22 cellular contexts compared by ENCODE assay signal in the genomic region with DNA sequence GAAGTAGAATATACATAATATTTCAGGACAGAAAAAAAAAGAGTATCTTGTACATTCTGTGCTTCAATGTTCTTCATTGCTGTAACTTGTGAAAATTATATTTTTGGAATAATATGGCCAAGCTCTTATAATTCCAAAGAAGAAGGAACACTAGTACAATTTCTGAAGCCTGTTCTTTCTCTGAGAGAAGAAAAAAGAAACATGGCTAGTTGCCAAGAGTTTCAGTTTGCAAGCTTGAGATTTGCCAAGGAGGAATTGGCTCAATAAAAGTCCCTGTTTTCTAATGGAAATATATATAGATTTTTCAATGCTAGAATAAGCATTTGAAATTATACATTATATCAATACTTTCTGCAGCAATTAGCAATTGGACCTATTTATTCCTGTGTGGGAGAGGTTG.
A peak's percentile ranks its signal among the peaks of the same experiment; 100 is the strongest.
DNase-seq lines count a peak whose midpoint lies in the region; ATAC-seq and TF ChIP-seq lines count a peak whose summit lies in the region.
"Had no signal": no experiment of that assay in that cellular context is flagged by ENCODE, and none has a peak within 500 bp of the region (broad histone marks: within the 10 kb centered on the region; RNA-seq: fewer than 3 reads in every experiment).

No MANE protein-coding gene starts in this region.

- peak overlapping the region; percentile 17; the same call in 1 of the 2 replicates for H3K4me3 ChIP-seq in OCI-LY3 (ENCODE audit: low read length)
- H3K4me3 ChIP-seq in fibroblast of pulmonary artery (replicated peaks; ENCODE audit: low read depth, low read length), result no peak overlapping the region
- H3K4me3 ChIP-seq: A549, lung, upper lobe of right lung had no signal

- intact Hi-C loops in activated T-helper 1 cell treated with anti-CD3 and anti-CD28 coated beads, Interleukin-12 subunit alpha, Interleukin-12 subunit beta, Interleukin-2, Interleukin-4 antibody, amounts not matched to agents 30 ng/mL and 10 ng/mL and 1 ng/mL, durations not matched to agents 14 hours and 24 hours and 36 hours (cut with micrococcal nuclease), result no loop called here

- H3K4me2 ChIP-seq in OCI-LY3 (ENCODE audit: low read length), result peak overlapping the region; percentile 59
- H3K4me2 ChIP-seq: A549 had no signal

- H3K4me1 Mint-ChIP-seq in activated T-helper 1 cell treated with anti-CD3 and anti-CD28 coated beads, Interleukin-12 subunit alpha, Interleukin-12 subunit beta, Interleukin-2, Interleukin-4 antibody, amounts not matched to agents 30 ng/mL and 10 ng/mL and 1 ng/mL, durations not matched to agents 14 hours and 24 hours and 36 hours (ENCODE audit: low read depth), result no peaks in the 10 kb centered on the region
- H3K4me1 Mint-ChIP-seq: CD4-positive, CD25-positive, alpha-beta regulatory T cell had no signal

- peaks cover 33% of the 10 kb centered on the region for H3K4me1 ChIP-seq in OCI-LY3 (ENCODE audit: low read length)
- H3K4me1 ChIP-seq: A549, upper lobe of right lung had no signal

- H3K36me3 ChIP-seq in OCI-LY3 (replicated peaks; ENCODE audit: low read depth, low read length), result no peaks in the 10 kb centered on the region
- H3K36me3 ChIP-seq: upper lobe of right lung had no signal

- H2AFZ ChIP-seq in OCI-LY3 (ENCODE audit: low read depth, low read length), result no peak overlapping the region

- no peak for ATAC-seq in GM18907 (IDR thresholded peaks at IDR 0.05; ENCODE audit: unreplicated experiment)
- ATAC-seq: A549, upper lobe of right lung had no signal

- H3K27me3 Mint-ChIP-seq in activated T-helper 1 cell treated with anti-CD3 and anti-CD28 coated beads, Interleukin-12 subunit alpha, Interleukin-12 subunit beta, Interleukin-2, Interleukin-4 antibody, amounts not matched to agents 30 ng/mL and 10 ng/mL and 1 ng/mL, durations not matched to agents 14 hours and 24 hours and 36 hours (ENCODE audit: insufficient read depth), result no peaks in the 10 kb centered on the region
- H3K27me3 Mint-ChIP-seq: activated naive CD8-positive, alpha-beta T cell; CD4-positive, CD25-positive, alpha-beta regulatory T cell had no signal

- H3K9me3 Mint-ChIP-seq in activated T-helper 1 cell treated with anti-CD3 and anti-CD28 coated beads, Interleukin-12 subunit alpha, Interleukin-12 subunit beta, Interleukin-2, Interleukin-4 antibody, amounts not matched to agents 30 ng/mL and 10 ng/mL and 1 ng/mL, durations not matched to agents 14 hours and 24 hours and 36 hours, result no peaks in the 10 kb centered on the region
- H3K9me3 Mint-ChIP-seq: nephron had no signal

- no peak for TF ChIP-seq CTCF in OCI-LY3 (IDR thresholded peaks at IDR 0.05; ENCODE audit: low read depth, low read length)
- TF ChIP-seq CTCF in fibroblast of pulmonary artery (IDR thresholded peaks at IDR 0.05; ENCODE audit: low read length, missing control alignments), result no peak

- H3K27ac Mint-ChIP-seq in activated T-helper 1 cell treated with anti-CD3 and anti-CD28 coated beads, Interleukin-12 subunit alpha, Interleukin-12 subunit beta, Interleukin-2, Interleukin-4 antibody, amounts not matched to agents 30 ng/mL and 10 ng/mL and 1 ng/mL, durations not matched to agents 14 hours and 24 hours and 36 hours, result no peak overlapping the region
- H3K27ac Mint-ChIP-seq: activated naive CD8-positive, alpha-beta T cell; CD4-positive, CD25-positive, alpha-beta regulatory T cell had no signal

- H4K20me1 ChIP-seq in OCI-LY3 (ENCODE audit: insufficient read depth, low read length), result no peaks in the 10 kb centered on the region

- H3K79me2 ChIP-seq in OCI-LY3 (ENCODE audit: low read length), result no peaks in the 10 kb centered on the region

- no peaks in the 10 kb centered on the region for H3K27me3 ChIP-seq in OCI-LY3 (ENCODE audit: low read depth, low read length)
- H3K27me3 ChIP-seq: upper lobe of right lung had no signal

- no peak overlapping the region for H3K4me3 Mint-ChIP-seq in activated T-helper 1 cell treated with anti-CD3 and anti-CD28 coated beads, Interleukin-12 subunit alpha, Interleukin-12 subunit beta, Interleukin-2, Interleukin-4 antibody, amounts not matched to agents 30 ng/mL and 10 ng/mL and 1 ng/mL, durations not matched to agents 14 hours and 24 hours and 36 hours
- H3K4me3 Mint-ChIP-seq: activated naive CD8-positive, alpha-beta T cell; CD4-positive, CD25-positive, alpha-beta regulatory T cell; nephron had no signal

- H3K9ac ChIP-seq in OCI-LY3 (ENCODE audit: low read length), result no peak overlapping the region

- peak overlapping the region; percentile 51 for H3K27ac ChIP-seq in OCI-LY3 (ENCODE audit: low read length)
- H3K27ac ChIP-seq: A549, upper lobe of right lung had no signal

- DNase-seq in NCI-H345 (lab: John Stamatoyannopoulos, UW) (peak; percentile 3), NCI-H345 treated with DMSO at 0.1 percent for 48 hours (lab: John Stamatoyannopoulos, UW; ENCODE audit: unreplicated experiment) (no peak), fibroblast of pulmonary artery (ENCODE audit: low read depth) (peak; percentile 55), stromal cell of bone marrow (ENCODE audit: low read depth) (peak; percentile 22), NCI-H1417 (lab: John Stamatoyannopoulos, UW) (no peak)
- no peak for DNase-seq in activated T-helper 1 cell treated with anti-CD3 and anti-CD28 coated beads, Interleukin-12 subunit alpha, Interleukin-12 subunit beta, Interleukin-2, Interleukin-4 antibody, amounts not matched to agents 30 ng/mL and 10 ng/mL and 1 ng/mL, durations not matched to agents 14 hours and 24 hours and 36 hours (ENCODE audit: low spot score)
- DNase-seq: activated CD4-positive, alpha-beta T cell treated with anti-CD3 and anti-CD28 coated beads, Interleukin-2, amount 50 U/mL, for 4 hours; activated T-cell treated with anti-CD3 and anti-CD28 coated beads, Interleukin-2, amount 50 U/mL, for 1 hour; CD4-positive, CD25-positive, alpha-beta regulatory T cell; GDM1; HCEC 1CT; NCI-H187; NCI-H774; stimulated activated naive CD4-positive, alpha-beta T cell treated with Interleukin-2 at 50 U/mL for 16 hours; SW 1271; upper lobe of right lung had no signal

- H3K36me3 Mint-ChIP-seq in activated T-helper 1 cell treated with anti-CD3 and anti-CD28 coated beads, Interleukin-12 subunit alpha, Interleukin-12 subunit beta, Interleukin-2, Interleukin-4 antibody, amounts not matched to agents 30 ng/mL and 10 ng/mL and 1 ng/mL, durations not matched to agents 14 hours and 24 hours and 36 hours (ENCODE audit: low read depth), result no peaks in the 10 kb centered on the region
- H3K36me3 Mint-ChIP-seq: activated naive CD8-positive, alpha-beta T cell; CD4-positive, CD25-positive, alpha-beta regulatory T cell had no signal

- H3K9me3 ChIP-seq in OCI-LY3 (ENCODE audit: insufficient read depth, low read length), result no peaks in the 10 kb centered on the region
- H3K9me3 ChIP-seq: A549, upper lobe of right lung had no signal

Comparison
In these comparisons a context has a peak if more than half of its experiments do, and no peak if none do; other contexts are left out.
1. DNase-seq: peak in NCI-H345 (single experiment), fibroblast of pulmonary artery (single experiment) and stromal cell of bone marrow (single experiment); none in NCI-H345 treated with DMSO at 0.1 percent for 48 hours (single experiment), activated T-helper 1 cell treated with anti-CD3 and anti-CD28 coated beads, Interleukin-12 subunit alpha, Interleukin-12 subunit beta, Interleukin-2, Interleukin-4 antibody, amounts not matched to agents 30 ng/mL and 10 ng/mL and 1 ng/mL, durations not matched to agents 14 hours and 24 hours and 36 hours (single experiment) and NCI-H1417 (0 of 3).